8 cellular contexts compared by ENCODE assay signal in genomic region chr3:66938338-66938963, GRCh38. TPM values are rescaled to one million over a fixed set of nuclear protein-coding genes. Genes with fewer than 3 reads are reported as not detected.
DNase-seq lines count a peak whose midpoint lies in the region; ATAC-seq and TF ChIP-seq lines count a peak whose summit lies in the region.

No MANE protein-coding gene starts in this region.

- ATAC-seq in GM18867 (IDR thresholded peaks at IDR 0.05; ENCODE audit: unreplicated experiment), result peak; percentile 87
- peak; percentile 72 for ATAC-seq in HG03342 (IDR thresholded peaks at IDR 0.05; ENCODE audit: unreplicated experiment)
- ATAC-seq in activated T-cell treated with anti-CD3 and anti-CD28 coated beads, Interleukin-2, amount 50 U/mL, for 4 hours, result peak; percentile 43 to 58

- peak; percentile 67 for TF ChIP-seq CTCF in glutamatergic neuron (IDR thresholded peaks at IDR 0.05; ENCODE audit: partially characterized antibody, unreplicated experiment)

- no peaks in the 10 kb centered on the region for H3K4me1 Mint-ChIP-seq in activated T-cell treated with anti-CD3 and anti-CD28 coated beads, Interleukin-2, amount 50 U/mL, for 4 hours (ENCODE audit: low read depth)
- no peaks in the 10 kb centered on the region for H3K4me1 Mint-ChIP-seq in glutamatergic neuron (ENCODE audit: low read depth, unreplicated experiment)

- H3K27ac Mint-ChIP-seq in glutamatergic neuron (ENCODE audit: unreplicated experiment), result no peak overlapping the region

- H3K27me3 Mint-ChIP-seq in activated T-cell treated with anti-CD3 and anti-CD28 coated beads, Interleukin-2, amount 50 U/mL, for 4 hours (ENCODE audit: low read depth), result peaks cover 18% of the 10 kb centered on the region
- H3K27me3 Mint-ChIP-seq in glutamatergic neuron (ENCODE audit: unreplicated experiment), result peaks cover 4% of the 10 kb centered on the region

- H3K36me3 Mint-ChIP-seq in activated T-cell treated with anti-CD3 and anti-CD28 coated beads, Interleukin-2, amount 50 U/mL, for 4 hours (ENCODE audit: insufficient read depth), result no peaks in the 10 kb centered on the region
- H3K36me3 Mint-ChIP-seq in glutamatergic neuron (ENCODE audit: unreplicated experiment), result no peaks in the 10 kb centered on the region

- DNase-seq in COLO668 (lab: John Stamatoyannopoulos, UW; ENCODE audit: unreplicated experiment), result peak; percentile 15
- peak; percentile 42 to 81 for DNase-seq in NCI-H524 (lab: John Stamatoyannopoulos, UW)
- peak; percentile 6 for DNase-seq in activated T-cell treated with anti-CD3 and anti-CD28 coated beads, Interleukin-2, amount 50 U/mL, for 4 hours
- DNase-seq in glutamatergic neuron, result no peak
- DNase-seq in pons (ENCODE audit: low spot score), result peak; percentile 85
- DNase-seq in NK-92 (lab: John Stamatoyannopoulos, UW; ENCODE audit: unreplicated experiment), result no peak

- no peak overlapping the region for H3K4me3 Mint-ChIP-seq in activated T-cell treated with anti-CD3 and anti-CD28 coated beads, Interleukin-2, amount 50 U/mL, for 4 hours
- H3K4me3 Mint-ChIP-seq in glutamatergic neuron (ENCODE audit: unreplicated experiment), result no peak overlapping the region

- no peaks in the 10 kb centered on the region for H3K9me3 Mint-ChIP-seq in activated T-cell treated with anti-CD3 and anti-CD28 coated beads, Interleukin-2, amount 50 U/mL, for 4 hours
- H3K9me3 Mint-ChIP-seq in glutamatergic neuron (ENCODE audit: unreplicated experiment), result no peaks in the 10 kb centered on the region

RNA-seq across cellular contexts. Expression of gene KBTBD8, which starts 59.7 kb away (rescaled TPM):
- total RNA-seq in activated T-cell treated with anti-CD3 and anti-CD28 coated beads, Interleukin-2, amount 50 U/mL, for 4 hours, result 10 to 100 TPM; 32.1 to 47.5 (median 44.6) TPM
- total RNA-seq in glutamatergic neuron (ENCODE audit: unreplicated experiment), result 8.6 TPM

Comparison
In these comparisons a context has a peak if more than half of its experiments do, and no peak if none do; other contexts are left out.
1. DNase-seq: peak in COLO668 (single experiment), NCI-H524 (2 of 2), activated T-cell treated with anti-CD3 and anti-CD28 coated beads, Interleukin-2, amount 50 U/mL, for 4 hours (single experiment) and pons (single experiment); none in glutamatergic neuron (single experiment) and NK-92 (single experiment).
2. Peak in every context shown above with its lines, with median percentiles within 50 percentile points of each other: ATAC-seq.